In genomic region chrX:73850124-73851013, GRCh38 we compare ENCODE assay signal across 8 cellular contexts. TPM values are rescaled to one million over a fixed set of nuclear protein-coding genes. Genes with fewer than 3 reads are reported as not detected.
DNase-seq lines count a peak whose midpoint lies in the region; ATAC-seq and TF ChIP-seq lines count a peak whose summit lies in the region.

No MANE protein-coding gene starts in this region.

- H3K4me2 ChIP-seq in BLaER1 treated with 17β-estradiol and CSF1 and Interleukin-3, amounts not matched to agents 10 nM and 100 nM: peak overlapping the region; percentile 56 to 85 (median 73)

- intact Hi-C loops in left lung (cut with DNase I): loop anchor here in 1 of 2 donors (5.0 to 10.0 kb wide), 2 partner anchors 167 to 704 kb away; no protein-coding TSS in a partner anchor

- peak overlapping the region in 10 of 11 experiments; percentile 43 to 94 (median 90); a peak in 17 of 22 replicates for H3K9ac ChIP-seq in BLaER1 treated with 17β-estradiol and CSF1 and Interleukin-3, amounts not matched to agents 10 nM and 100 nM

- TF ChIP-seq CTCF in HEK293 (tag by site-specific recombination; IDR thresholded peaks at IDR 0.05) (peak; percentile 88), VCaP (conservative IDR thresholded peaks at IDR 0.05) (peak; percentile 59), left lung (IDR thresholded peaks at IDR 0.05) (no peak)

- peak overlapping the region in 8 of 11 experiments; percentile 50 to 92 (median 91); a peak in 17 of 22 replicates for H3K27ac ChIP-seq in BLaER1 treated with 17β-estradiol and CSF1 and Interleukin-3, amounts not matched to agents 10 nM and 100 nM
- H3K27ac ChIP-seq in HEK293 (ENCODE audit: extremely low read depth, low read depth, low read length): peak overlapping the region; percentile 99
- H3K27ac ChIP-seq in VCaP: no peak overlapping the region
- no peak overlapping the region for H3K27ac ChIP-seq in left lung

- H3K4me3 ChIP-seq in BLaER1 treated with 17β-estradiol and CSF1 and Interleukin-3, amounts not matched to agents 10 nM and 100 nM: peak overlapping the region; percentile 67 to 85 (median 80)
- peak overlapping the region; percentile 79 for H3K4me3 ChIP-seq in HEK293 (ENCODE audit: low read depth, low read length)
- H3K4me3 ChIP-seq in left lung: peak overlapping the region in 1 of 2 donors; percentile 8

- peaks cover 9 to 40% (median 26%) of the 10 kb centered on the region in 11 experiments; a peak in 21 of 22 replicates for H3K36me3 ChIP-seq in BLaER1 treated with 17β-estradiol and CSF1 and Interleukin-3, amounts not matched to agents 10 nM and 100 nM
- H3K36me3 ChIP-seq in HEK293 (ENCODE audit: control insufficient read depth in 2 of 2, insufficient read depth in 1 of 2, low read length in 2 of 2) (peaks cover 34 to 50% of the 10 kb centered on the region in 2 experiments), left lung (no peaks in the 10 kb centered on the region)

- peaks cover 48 to 55% (median 51%) of the 10 kb centered on the region in 11 experiments for H4K20me1 ChIP-seq in BLaER1 treated with 17β-estradiol and CSF1 and Interleukin-3, amounts not matched to agents 10 nM and 100 nM

- peak in 1 of 2 donors; percentile 47 for DNase-seq in left lung
- DNase-seq in stimulated activated naive CD4-positive, alpha-beta T cell treated with Interleukin-2 at 50 U/mL for 16 hours (lab: John Stamatoyannopoulos, UW): no peak

- no peaks in the 10 kb centered on the region for H3K27me3 ChIP-seq in BLaER1 treated with 17β-estradiol and CSF1 and Interleukin-3, amounts not matched to agents 10 nM and 100 nM
- no peaks in the 10 kb centered on the region for H3K27me3 ChIP-seq in left lung

- ATAC-seq in left lung (peak; percentile 7), GM19452 (IDR thresholded peaks at IDR 0.05; ENCODE audit: unreplicated experiment) (no peak), GM19395 (IDR thresholded peaks at IDR 0.05; ENCODE audit: unreplicated experiment) (no peak), GM19351 (IDR thresholded peaks at IDR 0.05; ENCODE audit: unreplicated experiment) (no peak)

- H3K9me3 ChIP-seq in BLaER1 treated with 17β-estradiol and CSF1 and Interleukin-3, amounts not matched to agents 10 nM and 100 nM (replicated peaks in 1 of 11): peaks cover 0 to 7% (median 0%) of the 10 kb centered on the region in 11 experiments; a peak in 2 of 22 replicates
- H3K9me3 ChIP-seq in HEK293 (ENCODE audit: control insufficient read depth, insufficient read depth, low read depth, low read length): no peaks in the 10 kb centered on the region
- no peaks in the 10 kb centered on the region for H3K9me3 ChIP-seq in left lung

- POLR2A ChIA-PET in HEK293 (lab: Yijun Ruan, JAX): interaction anchor here (0.6 to 6.3 kb wide), 15 partner anchors 10 to 207 kb away, joined by 3 to 82 read pairs (median 6); no protein-coding TSS in a partner anchor

- CTCF ChIA-PET in HEK293 (lab: Yijun Ruan, JAX): interaction anchor here (1.1 to 6.9 kb wide), 2 partner anchors 66 to 166 kb away, joined by 3 to 176 read pairs; no protein-coding TSS in a partner anchor

- H3K4me1 ChIP-seq in BLaER1 treated with 17β-estradiol and CSF1 and Interleukin-3, amounts not matched to agents 10 nM and 100 nM: peaks cover 19 to 39% (median 24%) of the 10 kb centered on the region in 10 experiments; a peak in 17 of 20 replicates
- H3K4me1 ChIP-seq in HEK293 (ENCODE audit: control insufficient read depth, insufficient read depth, low read length) (no peaks in the 10 kb centered on the region), left lung (no peaks in the 10 kb centered on the region)

TF ChIP-seq in HEK293, 187 proteins besides CTCF, POLR2A, EP300 and RAD21 (continues in another document):
- peak; percentile 96 for TF ChIP-seq ZEB2 (tag by site-specific recombination; IDR thresholded peaks at IDR 0.05)
- no peak for TF ChIP-seq ZNF629 (tag by site-specific recombination; IDR thresholded peaks at IDR 0.05)
- no peak for TF ChIP-seq ZNF792 (tag by site-specific recombination; IDR thresholded peaks at IDR 0.05)
- no peak for TF ChIP-seq ZNF48 (tag by site-specific recombination; IDR thresholded peaks at IDR 0.05)
- TF ChIP-seq ZNF513 (tag by site-specific recombination; IDR thresholded peaks at IDR 0.05): 0 out of 2 replicates have a peak, but pooled peaks have one; percentile 7
- TF ChIP-seq PRDM6 (tag by site-specific recombination; IDR thresholded peaks at IDR 0.05): peak; percentile 91
- peak; percentile 60 for TF ChIP-seq GLIS2 (tag by site-specific recombination; IDR thresholded peaks at IDR 0.05)
- TF ChIP-seq ZNF146 (tag by site-specific recombination; IDR thresholded peaks at IDR 0.05): no peak
- TF ChIP-seq ZNF350 (tag by site-specific recombination; IDR thresholded peaks at IDR 0.05): no peak
- peak; percentile 44; the same call in 1 of the 2 replicates for TF ChIP-seq ZNF660 (tag by site-specific recombination; IDR thresholded peaks at IDR 0.05)
- TF ChIP-seq YY2 (tag by site-specific recombination; IDR thresholded peaks at IDR 0.05): no peak
- TF ChIP-seq ZNF140 (tag by site-specific recombination; IDR thresholded peaks at IDR 0.05): no peak
- no peak for TF ChIP-seq ZNF221 (tag by site-specific recombination; IDR thresholded peaks at IDR 0.05; ENCODE audit: borderline replicate concordance)
- TF ChIP-seq SCRT1 (tag by site-specific recombination; IDR thresholded peaks at IDR 0.05; ENCODE audit: borderline replicate concordance): peak; percentile 92
- 0 out of 2 replicates have a peak, but pooled peaks have one; percentile 2 for TF ChIP-seq ZNF645 (tag by site-specific recombination; IDR thresholded peaks at IDR 0.05)
- no peak for TF ChIP-seq ZNF501 (tag by site-specific recombination; IDR thresholded peaks at IDR 0.05)
- no peak for TF ChIP-seq ZSCAN23 (tag by site-specific recombination; IDR thresholded peaks at IDR 0.05)
- peak; percentile 82; the same call in 1 of the 2 replicates for TF ChIP-seq ZNF398 (tag by site-specific recombination; IDR thresholded peaks at IDR 0.05)
- TF ChIP-seq SCRT2 (tag by site-specific recombination; IDR thresholded peaks at IDR 0.05): peak; percentile 89; the same call in 1 of the 2 replicates
- TF ChIP-seq ZNF670 (tag by site-specific recombination; IDR thresholded peaks at IDR 0.05; ENCODE audit: low read depth): no peak
- TF ChIP-seq SP3 (tag by site-specific recombination; IDR thresholded peaks at IDR 0.05): no peak

RNA-seq across cellular contexts. Expression of gene XIST, which starts 2.1 kb away (rescaled TPM):
- 100 to 1,000 TPM in 1 of 2 donors, under 1 TPM in 1; 0.10 to 206 TPM for total RNA-seq in left lung

Comparison
In these comparisons a context has a peak if more than half of its experiments do, and no peak if none do; other contexts are left out.
1. H3K27ac ChIP-seq: peak in BLaER1 treated with 17β-estradiol and CSF1 and Interleukin-3, amounts not matched to agents 10 nM and 100 nM (8 of 11) and HEK293 (single experiment); none in VCaP (single experiment) and left lung (0 of 2).
2. CTCF ChIP-seq: peak in HEK293 (single experiment) and VCaP (single experiment); none in left lung (0 of 2).